ENCODE assay signal across 8 cellular contexts in genomic region chr17:57086069-57086930, GRCh38. TPM values are rescaled to one million over a fixed set of nuclear protein-coding genes. Genes with fewer than 3 reads are reported as not detected.
A peak's percentile ranks its signal among the peaks of the same experiment; 100 is the strongest.
DNase-seq lines count a peak whose midpoint lies in the region; ATAC-seq and TF ChIP-seq lines count a peak whose summit lies in the region.

No MANE protein-coding gene starts in this region.

- H3K4me1 ChIP-seq in NT2/D1 (ENCODE audit: insufficient read depth, insufficient read length) = peaks cover 12% of the 10 kb centered on the region
- H3K4me1 ChIP-seq in left ventricle myocardium inferior = peaks cover 79% of the 10 kb centered on the region
- peaks cover 30% of the 10 kb centered on the region for H3K4me1 ChIP-seq in rectal smooth muscle tissue (ENCODE audit: control insufficient read depth, insufficient read depth, low read length)

- H3K27ac Mint-ChIP-seq in activated naive CD4-positive, alpha-beta T cell treated with anti-CD3 and anti-CD28 coated beads, Interleukin-2, amount 10 ng/mL, durations not matched to agents 7 days and 5 days = peak overlapping the region; percentile 84

- H3K9me3 Mint-ChIP-seq in activated naive CD4-positive, alpha-beta T cell treated with anti-CD3 and anti-CD28 coated beads, Interleukin-2, amount 10 ng/mL, durations not matched to agents 7 days and 5 days = no peaks in the 10 kb centered on the region

- no peaks in the 10 kb centered on the region for H3K36me3 Mint-ChIP-seq in activated naive CD4-positive, alpha-beta T cell treated with anti-CD3 and anti-CD28 coated beads, Interleukin-2, amount 10 ng/mL, durations not matched to agents 7 days and 5 days

- H3K4me3 ChIP-seq in NT2/D1 (ENCODE audit: insufficient read length, low read depth) = peak overlapping the region; percentile 79
- peak overlapping the region; percentile 91 for H3K4me3 ChIP-seq in left ventricle myocardium inferior
- H3K4me3 ChIP-seq in rectal smooth muscle tissue (ENCODE audit: low read length) = peak overlapping the region; percentile 89

- H3K27me3 ChIP-seq in NT2/D1 (ENCODE audit: insufficient read depth, insufficient read length) (peaks cover 6% of the 10 kb centered on the region), left ventricle myocardium inferior (ENCODE audit: low read depth) (no peaks in the 10 kb centered on the region), rectal smooth muscle tissue (ENCODE audit: control insufficient read depth, insufficient read depth, low read length) (no peaks in the 10 kb centered on the region)

- no peaks in the 10 kb centered on the region for H3K27me3 Mint-ChIP-seq in activated naive CD4-positive, alpha-beta T cell treated with anti-CD3 and anti-CD28 coated beads, Interleukin-2, amount 10 ng/mL, durations not matched to agents 7 days and 5 days

- peak overlapping the region; percentile 80 for H3K4me3 Mint-ChIP-seq in activated naive CD4-positive, alpha-beta T cell treated with anti-CD3 and anti-CD28 coated beads, Interleukin-2, amount 10 ng/mL, durations not matched to agents 7 days and 5 days

- H3K4me1 Mint-ChIP-seq in activated naive CD4-positive, alpha-beta T cell treated with anti-CD3 and anti-CD28 coated beads, Interleukin-2, amount 10 ng/mL, durations not matched to agents 7 days and 5 days = peaks cover 39% of the 10 kb centered on the region

- peak overlapping the region; percentile 85 for H3K9ac ChIP-seq in NT2/D1 (ENCODE audit: insufficient read length, low read depth)
- peak overlapping the region; percentile 82 for H3K9ac ChIP-seq in rectal smooth muscle tissue (ENCODE audit: low read length)

- DNase-seq in NT2/D1 (ENCODE audit: low read depth, low spot score) (no peak), left ventricle myocardium inferior (no peak), H4 (ENCODE audit: low spot score) (no peak)
- DNase-seq in activated naive CD4-positive, alpha-beta T cell treated with anti-CD3 and anti-CD28 coated beads, Interleukin-2, amount 10 ng/mL, durations not matched to agents 7 days and 5 days = peak; percentile 51

- no peak for TF ChIP-seq CTCF in C4-2B (conservative IDR thresholded peaks at IDR 0.05)
- no peak for TF ChIP-seq CTCF in left ventricle myocardium inferior (IDR thresholded peaks at IDR 0.05; ENCODE audit: borderline replicate concordance)

- CTCF ChIA-PET in activated naive CD4-positive, alpha-beta T cell treated with anti-CD3 and anti-CD28 coated beads, Interleukin-2, amount 10 ng/mL, durations not matched to agents 7 days and 5 days (lab: Charles Lee) = interaction anchor here (1.5 kb wide), 1 partner anchor 76 kb away, joined by 4 read pairs; no protein-coding TSS in a partner anchor

- ATAC-seq in GM21723 (IDR thresholded peaks at IDR 0.05; ENCODE audit: unreplicated experiment) (peak; percentile 16), GM18517 (IDR thresholded peaks at IDR 0.05; ENCODE audit: unreplicated experiment) (no peak)

- H3K27ac ChIP-seq in C4-2B (peak overlapping the region; percentile 96), left ventricle myocardium inferior (replicated peaks) (peak overlapping the region; percentile 94), rectal smooth muscle tissue (ENCODE audit: low read depth, low read length) (peak overlapping the region; percentile 98)

- H3K9me3 ChIP-seq in NT2/D1 (ENCODE audit: insufficient read depth, low read length) = no peaks in the 10 kb centered on the region
- H3K9me3 ChIP-seq in left ventricle myocardium inferior (replicated peaks) = no peaks in the 10 kb centered on the region

- intact Hi-C loops in left ventricle myocardium inferior (cut with micrococcal nuclease) = no loop called here

- peaks cover 3% of the 10 kb centered on the region for H3K36me3 ChIP-seq in NT2/D1 (ENCODE audit: insufficient read depth, insufficient read length, low read length)
- H3K36me3 ChIP-seq in left ventricle myocardium inferior = no peaks in the 10 kb centered on the region
- H3K36me3 ChIP-seq in rectal smooth muscle tissue (ENCODE audit: control insufficient read depth, insufficient read depth, low read length) = no peaks in the 10 kb centered on the region

RNA-seq across cellular contexts. Expression of gene AKAP1, which starts 1.3 kb away (rescaled TPM):
- total RNA-seq in left ventricle myocardium inferior = 214 TPM
- 14.3 and 19.9 TPM in 2 replicates for total RNA-seq in H4 (2014; rRNA removed; shearing (Covaris generic))

Comparison
In these comparisons a context has a peak if more than half of its experiments do, and no peak if none do; other contexts are left out.
1. RNA of gene AKAP1, which starts 1.3 kb away (total RNA-seq): 214 TPM in left ventricle myocardium inferior (single experiment); 14.3 to 19.9 TPM in H4; every median in the first group is over 10 times any median in the second.
2. Peak in every context shown above with its lines, with median percentiles within 50 percentile points of each other: H3K27ac ChIP-seq and H3K4me3 ChIP-seq.